8 cellular contexts compared by ENCODE assay signal in the genomic region with DNA sequence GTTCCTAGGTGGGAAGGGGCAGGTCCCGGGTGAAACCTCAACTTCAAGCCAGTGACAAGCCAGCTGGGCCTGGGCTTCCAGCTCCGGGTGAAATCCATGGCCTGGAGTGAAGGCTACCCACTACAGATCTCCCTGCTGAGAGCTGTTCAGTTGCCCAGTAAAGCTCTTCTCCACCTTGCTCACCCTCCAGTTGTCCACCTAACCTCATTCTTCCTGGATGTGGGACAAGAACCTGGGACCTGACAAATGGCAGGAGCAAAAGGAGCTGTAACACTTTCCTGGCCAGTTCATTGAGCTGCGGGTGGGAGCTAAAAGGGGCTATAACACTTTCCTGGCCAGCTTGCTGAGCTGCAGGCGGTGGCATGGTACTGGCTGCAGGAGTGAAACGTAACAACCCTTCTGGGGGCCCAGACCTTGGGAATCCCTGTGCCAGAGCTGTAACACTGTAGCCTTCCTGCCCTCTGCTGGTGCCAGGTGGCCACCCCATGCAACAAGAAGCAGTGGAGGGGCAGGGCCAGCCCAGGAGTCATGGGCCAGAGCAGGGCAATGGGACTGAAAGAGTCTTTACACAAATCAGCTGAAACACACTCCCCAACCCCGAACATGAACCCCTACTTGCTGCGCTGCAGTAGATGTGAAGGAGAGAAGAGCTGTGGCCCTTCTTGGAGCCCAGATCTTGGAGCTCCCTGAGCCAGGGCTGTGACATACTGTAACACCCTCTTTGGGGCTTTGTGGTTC. TPM values are rescaled to one million over a fixed set of nuclear protein-coding genes. Genes with fewer than 3 reads are reported as not detected.
DNase-seq lines count a peak whose midpoint lies in the region; ATAC-seq and TF ChIP-seq lines count a peak whose summit lies in the region.

No MANE protein-coding gene starts in this region.

- no peaks in the 10 kb centered on the region for H3K9me2 ChIP-seq in OCI-LY7 (ENCODE audit: insufficient read depth, low read length)

- no peak overlapping the region for H3K4me2 ChIP-seq in OCI-LY7 (ENCODE audit: low read length)

- no peaks in the 10 kb centered on the region for H4K20me1 ChIP-seq in OCI-LY7 (ENCODE audit: insufficient read depth, low read length)

- CTCF ChIA-PET in OCI-LY7 (lab: Charles Lee; ENCODE audit: unreplicated experiment): interaction anchor here (0.6 to 1.6 kb wide), 2 partner anchors 161 to 166 kb away, joined by 3 read pairs; no protein-coding TSS in a partner anchor

- intact Hi-C loops in left ventricle myocardium inferior (cut with micrococcal nuclease): no loop called here
- intact Hi-C loops in OCI-LY7 (cut with micrococcal nuclease; ENCODE audit: unreplicated experiment): no loop called here
- intact Hi-C loops in esophagus squamous epithelium (cut with DNase I): loop anchor here (10.0 kb wide), 2 partner anchors 98 to 638 kb away; no protein-coding TSS in a partner anchor

- H3K4me1 ChIP-seq in cardiac muscle cell (ENCODE audit: low read depth) (peaks cover 5% of the 10 kb centered on the region), left ventricle myocardium inferior (peaks cover 18% of the 10 kb centered on the region), OCI-LY7 (ENCODE audit: insufficient read depth, low read length, poor library complexity, severe bottlenecking) (peaks cover 11% of the 10 kb centered on the region), esophagus squamous epithelium (peaks cover 5 to 53% (median 8%) of the 10 kb centered on the region in 3 donors)

- WGBS in esophagus squamous epithelium, 2 donors: 72 to 74% methylated on average over 4 to 5 of the region's 7 CpGs

- no peaks in the 10 kb centered on the region for H3K27me3 ChIP-seq in cardiac muscle cell
- no peaks in the 10 kb centered on the region for H3K27me3 ChIP-seq in left ventricle myocardium inferior (ENCODE audit: low read depth)
- H3K27me3 ChIP-seq in esophagus squamous epithelium: no peaks in the 10 kb centered on the region

- no peak for TF ChIP-seq POLR2A in esophagus squamous epithelium (IDR thresholded peaks at IDR 0.05)

- peaks cover 8% of the 10 kb centered on the region for H3K79me2 ChIP-seq in OCI-LY7 (ENCODE audit: insufficient read depth, low read depth, low read length)

- H3K4me3 ChIP-seq in cardiac muscle cell: no peak overlapping the region
- no peak overlapping the region for H3K4me3 ChIP-seq in left ventricle myocardium inferior
- no peak overlapping the region for H3K4me3 ChIP-seq in OCI-LY7 (ENCODE audit: low read depth, low read length, poor library complexity, severe bottlenecking)
- H3K4me3 ChIP-seq in esophagus squamous epithelium: peak overlapping the region in 1 of 4 donors; percentile 24

- H3K27ac ChIP-seq in cardiac muscle cell (no peak overlapping the region), left ventricle myocardium inferior (replicated peaks) (no peak overlapping the region), OCI-LY7 (ENCODE audit: low read depth, low read length, poor library complexity, severe bottlenecking) (no peak overlapping the region), esophagus squamous epithelium (peak overlapping the region in 1 of 4 donors; percentile 4)

- no TSS peak for BruUV-seq in OCI-LY7 (replicated peaks; lab: Mats Ljungman, UMichigan)

- H3K9me3 ChIP-seq in cardiac muscle cell (ENCODE audit: low read depth) (no peaks in the 10 kb centered on the region), left ventricle myocardium inferior (replicated peaks) (no peaks in the 10 kb centered on the region), OCI-LY7 (ENCODE audit: low read length) (no peaks in the 10 kb centered on the region), esophagus squamous epithelium (no peaks in the 10 kb centered on the region)

- no peak for DNase-seq in cardiac muscle cell (ENCODE audit: low read depth in 1 of 2, low spot score in 1 of 2)
- DNase-seq in left ventricle myocardium inferior: no peak
- peak; percentile 18 for DNase-seq in OCI-LY7 (ENCODE audit: low spot score)
- DNase-seq in esophagus squamous epithelium (lab: John Stamatoyannopoulos, UW): no peak
- no peak for DNase-seq in NCI-H345 treated with DMSO at 0.1 percent for 48 hours (lab: John Stamatoyannopoulos, UW; ENCODE audit: unreplicated experiment)
- DNase-seq in mesenteric fat pad (ENCODE audit: low spot score): no peak
- no peak for DNase-seq in HuH-7.5 (ENCODE audit: low spot score)

- H2AFZ ChIP-seq in OCI-LY7 (ENCODE audit: low read length): no peak overlapping the region

- TF ChIP-seq CTCF in cardiac muscle cell (IDR thresholded peaks at IDR 0.05; ENCODE audit: low read depth, low read length) (peak; percentile 28), left ventricle myocardium inferior (IDR thresholded peaks at IDR 0.05; ENCODE audit: borderline replicate concordance) (no peak), OCI-LY7 (conservative IDR thresholded peaks at IDR 0.05; ENCODE audit: low read length) (0 out of 2 replicates have a peak, but pooled peaks have one; percentile 23), esophagus squamous epithelium (IDR thresholded peaks at IDR 0.05) (peak in 5 of 6 experiments; percentile 8 to 64 (median 18))

- no peak for ATAC-seq in GM18907 (IDR thresholded peaks at IDR 0.05; ENCODE audit: unreplicated experiment)

- POLR2A ChIA-PET in OCI-LY7 (lab: Charles Lee): interaction anchor here (0.9 to 1.2 kb wide), 3 partner anchors 62 to 171 kb away, joined by 3 to 4 read pairs (median 3); no protein-coding TSS in a partner anchor

- H3K36me3 ChIP-seq in cardiac muscle cell (no peaks in the 10 kb centered on the region), left ventricle myocardium inferior (no peaks in the 10 kb centered on the region), OCI-LY7 (ENCODE audit: insufficient read depth, low read length) (no peaks in the 10 kb centered on the region), esophagus squamous epithelium (no peaks in the 10 kb centered on the region)

RNA-seq across cellular contexts. Expression of a gene that starts 3.6 kb away (rescaled TPM):
- total RNA-seq in cardiac muscle cell (34.5 and 43.3 TPM in 2 replicates), left ventricle myocardium inferior (32.9 TPM), OCI-LY7 (2022) (10.6 and 12.1 TPM in 2 replicates), esophagus squamous epithelium (10 to 100 TPM; 15.4 to 22.5 (median 20.7) TPM), mesenteric fat pad (20.5 TPM)
- 30.8 and 35.2 TPM in 2 replicates for polyA plus RNA-seq in cardiac muscle cell
- total RNA-seq in OCI-LY7 (2014; rRNA removed; shearing (Covaris generic)): 10.4 and 11.8 TPM in 2 replicates

RNA-seq across cellular contexts. Expression of a gene that starts 33.4 kb away (rescaled TPM):
- total RNA-seq in cardiac muscle cell: 30.8 and 68.6 TPM in 2 replicates
- 46.5 and 67.6 TPM in 2 replicates for polyA plus RNA-seq in cardiac muscle cell
- total RNA-seq in left ventricle myocardium inferior: 9.2 TPM
- total RNA-seq in OCI-LY7 (2014; rRNA removed; shearing (Covaris generic)): 42.5 and 46.8 TPM in 2 replicates
- 31.0 and 32.9 TPM in 2 replicates for total RNA-seq in OCI-LY7 (2022)
- total RNA-seq in esophagus squamous epithelium: 10 to 100 TPM in 3 of 4 donors, 1 to 10 TPM in 1; 7.8 to 23.3 (median 17.2) TPM
- 15.5 TPM for total RNA-seq in mesenteric fat pad
